ENCODE assay signal across 26 cellular contexts in the genomic region with DNA sequence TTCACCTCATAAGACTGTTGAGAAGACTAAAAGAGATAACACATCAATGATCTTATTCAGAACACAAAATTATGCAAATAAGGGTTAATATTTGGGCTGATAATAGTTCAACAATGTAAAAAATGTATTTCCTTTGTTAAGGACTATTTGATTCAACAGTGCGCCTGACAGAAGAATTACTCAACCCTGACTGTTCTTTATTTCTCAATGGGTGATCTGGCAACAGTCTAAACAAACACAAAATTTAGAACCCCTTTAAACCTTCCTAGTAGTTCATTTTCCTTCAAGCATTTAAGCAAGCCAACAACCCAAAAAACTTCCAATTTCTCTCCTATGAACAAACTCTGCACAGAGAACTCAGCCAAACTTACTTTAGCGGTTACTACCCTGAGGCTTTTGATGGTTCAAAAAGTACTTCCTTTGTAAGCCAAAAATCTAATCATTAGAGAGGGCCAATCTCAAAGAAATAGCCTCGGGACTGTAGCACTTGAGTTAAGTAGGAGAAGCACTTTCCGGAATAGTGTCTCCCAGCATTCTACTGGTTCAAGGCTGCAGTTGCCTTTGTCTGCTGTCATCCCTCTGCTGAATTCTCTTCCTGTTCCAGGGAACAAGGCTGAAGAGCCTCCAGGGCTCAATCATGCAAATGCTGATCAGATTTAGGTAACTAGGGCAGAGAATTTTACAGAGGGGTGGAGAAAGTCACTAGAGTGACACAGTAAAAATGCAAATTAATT. TPM values are rescaled to one million over a fixed set of nuclear protein-coding genes. Genes with fewer than 3 reads are reported as not detected.
DNase-seq lines count a peak whose midpoint lies in the region; ATAC-seq and TF ChIP-seq lines count a peak whose summit lies in the region.
"Had no signal": no experiment of that assay in that cellular context is flagged by ENCODE, and none has a peak within 500 bp of the region (broad histone marks: within the 10 kb centered on the region; RNA-seq: fewer than 3 reads in every experiment).

No MANE protein-coding gene starts in this region.

- no peaks in the 10 kb centered on the region for H3K4me1 ChIP-seq in left lung
- H3K4me1 ChIP-seq: adrenal gland, BLaER1, Caco-2, left ventricle myocardium inferior, suprapubic skin, vagina had no signal

- peak overlapping the region; percentile 69 for H3K27ac ChIP-seq in SK-N-MC
- H3K27ac ChIP-seq in left lung: no peak overlapping the region
- H3K27ac ChIP-seq: adrenal gland, BLaER1, left ventricle myocardium inferior, suprapubic skin, vagina had no signal

- H3K27me3 ChIP-seq in left lung: no peaks in the 10 kb centered on the region
- H3K27me3 ChIP-seq: adrenal gland, BLaER1, vagina had no signal

- H3K9me3 ChIP-seq in SK-N-MC (ENCODE audit: low read depth, low read length) (no peaks in the 10 kb centered on the region), left lung (no peaks in the 10 kb centered on the region)
- H3K9me3 ChIP-seq: adrenal gland, BLaER1, Caco-2, left ventricle myocardium inferior, suprapubic skin, vagina had no signal

- ATAC-seq in left lung: peak; percentile 61
- ATAC-seq in HG02885 (IDR thresholded peaks at IDR 0.05; ENCODE audit: poor library complexity, unreplicated experiment): no peak
- ATAC-seq: stimulated activated memory B cell treated with anti-CD40 and anti-IgM and Interleukin-4, amounts not matched to agents 10 μg/mL and 1 μg/mL and 100 μg/mL, for 72 hours had no signal

- TF ChIP-seq CTCF in left lung (IDR thresholded peaks at IDR 0.05): no peak
- no peak for TF ChIP-seq CTCF in GM10266 (IDR thresholded peaks at IDR 0.05; ENCODE audit: control insufficient read depth, insufficient read depth, low read depth, missing control alignments)

- DNase-seq in ELF-1 (ENCODE audit: low read depth, low spot score) (peak; percentile 89), SK-N-MC (ENCODE audit: low read depth, low spot score) (peak; percentile 99), fibroblast of gingiva (ENCODE audit: low read depth) (peak; percentile 28), left lung (no peak), HuH-7.5 (ENCODE audit: low spot score) (no peak), NCI-H1930 (lab: John Stamatoyannopoulos, UW) (no peak), GM10266 (ENCODE audit: extremely low spot score) (no peak)
- DNase-seq: activated CD4-positive, alpha-beta T cell treated with anti-CD3 and anti-CD28 coated beads for 1 hour; activated CD8-positive, alpha-beta memory T cell treated with anti-CD3 and anti-CD28 coated beads for 24 hours; activated T-cell treated with anti-CD3 and anti-CD28 coated beads, Interleukin-2, amount 50 U/mL, for 24 hours; adrenal gland; Caco-2; central memory CD4-positive, alpha-beta T cell; glutamatergic neuron; H9; KBM-7; left ventricle myocardium inferior; NCI-H146; NCI-H69; Right ventricle myocardium superior; stimulated activated CD4-positive, alpha-beta T cell treated with anti-CD3 and anti-CD28 coated beads, Interleukin-1b, Interleukin-23, amount 100 ng/mL, for 48 hours had no signal

- H3K36me3 ChIP-seq in SK-N-MC (ENCODE audit: insufficient read depth, low read length) (no peaks in the 10 kb centered on the region), left lung (no peaks in the 10 kb centered on the region)
- H3K36me3 ChIP-seq: adrenal gland, BLaER1, left ventricle myocardium inferior, suprapubic skin, vagina had no signal

- H3K4me3 ChIP-seq in SK-N-MC (peak overlapping the region; percentile 38), left lung (no peak overlapping the region)
- H3K4me3 ChIP-seq: adrenal gland, BLaER1, left ventricle myocardium inferior, suprapubic skin, vagina had no signal

- intact Hi-C loops in left lung (cut with DNase I): no loop called here

- no peak overlapping the region for H3K9ac ChIP-seq in SK-N-MC (ENCODE audit: insufficient read length)
- H3K9ac ChIP-seq: BLaER1 had no signal

RNA-seq across cellular contexts. Expression of a gene that starts 40.9 kb away (rescaled TPM):
- under 1 TPM; 0.55 to 0.89 TPM for total RNA-seq in left lung

Comparison
In these comparisons a context has a peak if more than half of its experiments do, and no peak if none do; other contexts are left out.
1. DNase-seq: peak in ELF-1 (single experiment), SK-N-MC (single experiment) and fibroblast of gingiva (single experiment); none in left lung (0 of 2), HuH-7.5 (single experiment), NCI-H1930 (0 of 2) and GM10266 (single experiment).